ENCODE assay signal across 1 cellular context in the genomic region with DNA sequence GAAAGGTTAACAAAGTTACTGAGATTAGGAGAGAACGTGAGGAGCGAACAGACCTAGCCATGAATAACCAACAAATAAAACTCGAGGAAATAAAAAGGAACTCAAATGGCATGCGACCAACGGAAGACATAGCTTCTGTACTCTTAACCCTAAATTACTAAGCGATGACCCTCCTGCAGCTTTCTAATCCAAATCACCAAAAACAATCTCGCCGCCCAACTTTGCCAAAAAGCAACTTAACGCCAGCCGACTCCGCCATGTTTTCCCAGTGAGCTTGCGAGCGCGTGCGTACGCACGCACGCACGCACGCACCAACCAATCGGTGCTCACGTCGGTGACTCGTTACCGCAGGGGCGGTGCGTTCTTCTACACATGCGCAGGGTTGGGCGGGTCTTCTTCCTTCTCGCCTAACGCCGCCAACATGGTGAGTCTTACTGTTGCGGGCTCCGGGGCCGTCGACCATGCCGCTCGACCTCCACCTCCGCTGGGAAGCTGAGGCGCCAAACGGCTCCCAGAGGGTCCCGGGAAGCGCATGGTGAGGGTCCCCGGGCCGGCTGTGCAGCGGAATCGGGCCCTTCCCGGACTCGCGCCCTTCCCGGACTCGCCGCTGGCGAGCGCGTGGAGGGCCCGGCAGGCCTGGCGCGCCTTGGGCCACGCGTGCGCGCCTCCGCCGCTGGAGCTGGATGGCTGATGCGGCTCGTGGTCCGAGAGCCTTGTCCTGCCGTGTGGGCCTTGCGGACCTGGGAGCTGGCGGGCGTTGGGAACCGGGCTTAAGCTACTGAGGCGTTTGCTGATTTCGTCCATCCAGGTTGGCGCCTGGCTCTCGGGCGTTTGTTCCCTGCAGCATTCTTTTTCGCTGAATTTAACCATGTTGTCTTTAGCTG.
TF ChIP-seq lines count a peak whose summit lies in the region.

A gene (plus strand): TSS at position 400 of the 884 bp plus-strand sequence. CDS start 133 bp downstream, at position 533.

TF ChIP-seq in HepG2, 621 proteins besides CTCF, POLR2A, EP300 and RAD21 (continued from another document and continues in another):
- TF ChIP-seq, protein P1, sequence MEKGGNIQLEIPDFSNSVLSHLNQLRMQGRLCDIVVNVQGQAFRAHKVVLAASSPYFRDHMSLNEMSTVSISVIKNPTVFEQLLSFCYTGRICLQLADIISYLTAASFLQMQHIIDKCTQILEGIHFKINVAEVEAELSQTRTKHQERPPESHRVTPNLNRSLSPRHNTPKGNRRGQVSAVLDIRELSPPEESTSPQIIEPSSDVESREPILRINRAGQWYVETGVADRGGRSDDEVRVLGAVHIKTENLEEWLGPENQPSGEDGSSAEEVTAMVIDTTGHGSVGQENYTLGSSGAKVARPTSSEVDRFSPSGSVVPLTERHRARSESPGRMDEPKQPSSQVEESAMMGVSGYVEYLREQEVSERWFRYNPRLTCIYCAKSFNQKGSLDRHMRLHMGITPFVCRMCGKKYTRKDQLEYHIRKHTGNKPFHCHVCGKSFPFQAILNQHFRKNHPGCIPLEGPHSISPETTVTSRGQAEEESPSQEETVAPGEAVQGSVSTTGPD (CRISPR knock-in tag; IDR thresholded peaks at IDR 0.05): no peak
- TF ChIP-seq KAT8 (CRISPR knock-in tag; IDR thresholded peaks at IDR 0.05) (peak; percentile 96), ZNF431 (CRISPR knock-in tag; IDR thresholded peaks at IDR 0.05; ENCODE audit: borderline replicate concordance, low read depth) (peak; percentile 44; the same call in 1 of the 2 replicates), ZNF563 (CRISPR knock-in tag; IDR thresholded peaks at IDR 0.05) (peak; percentile 93), ZNF891 (CRISPR knock-in tag; IDR thresholded peaks at IDR 0.05) (peak; percentile 89), ARNTL (CRISPR knock-in tag; IDR thresholded peaks at IDR 0.05) (no peak; the same call in 1 of the 2 replicates), SCMH1 (CRISPR knock-in tag; IDR thresholded peaks at IDR 0.05; ENCODE audit: borderline replicate concordance) (no peak), ZNF550 (CRISPR knock-in tag; IDR thresholded peaks at IDR 0.05; ENCODE audit: borderline replicate concordance) (no peak), ZNF672 (CRISPR knock-in tag; IDR thresholded peaks at IDR 0.05) (0 out of 2 replicates have a peak, but pooled peaks have one; percentile 37), CHD4 (IDR thresholded peaks at IDR 0.05; ENCODE audit: borderline replicate concordance, low read length) (no peak), SP5 (CRISPR knock-in tag; IDR thresholded peaks at IDR 0.05; ENCODE audit: borderline replicate concordance, low read depth) (no peak), ZBTB20 (CRISPR knock-in tag; IDR thresholded peaks at IDR 0.05; ENCODE audit: borderline replicate concordance, low read depth) (0 out of 2 replicates have a peak, but pooled peaks have one; percentile 59)
- TF ChIP-seq, protein P2, sequence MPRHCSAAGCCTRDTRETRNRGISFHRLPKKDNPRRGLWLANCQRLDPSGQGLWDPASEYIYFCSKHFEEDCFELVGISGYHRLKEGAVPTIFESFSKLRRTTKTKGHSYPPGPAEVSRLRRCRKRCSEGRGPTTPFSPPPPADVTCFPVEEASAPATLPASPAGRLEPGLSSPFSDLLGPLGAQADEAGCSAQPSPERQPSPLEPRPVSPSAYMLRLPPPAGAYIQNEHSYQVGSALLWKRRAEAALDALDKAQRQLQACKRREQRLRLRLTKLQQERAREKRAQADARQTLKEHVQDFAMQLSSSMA (CRISPR knock-in tag; IDR thresholded peaks at IDR 0.05): no peak
- TF ChIP-seq, protein P3, sequence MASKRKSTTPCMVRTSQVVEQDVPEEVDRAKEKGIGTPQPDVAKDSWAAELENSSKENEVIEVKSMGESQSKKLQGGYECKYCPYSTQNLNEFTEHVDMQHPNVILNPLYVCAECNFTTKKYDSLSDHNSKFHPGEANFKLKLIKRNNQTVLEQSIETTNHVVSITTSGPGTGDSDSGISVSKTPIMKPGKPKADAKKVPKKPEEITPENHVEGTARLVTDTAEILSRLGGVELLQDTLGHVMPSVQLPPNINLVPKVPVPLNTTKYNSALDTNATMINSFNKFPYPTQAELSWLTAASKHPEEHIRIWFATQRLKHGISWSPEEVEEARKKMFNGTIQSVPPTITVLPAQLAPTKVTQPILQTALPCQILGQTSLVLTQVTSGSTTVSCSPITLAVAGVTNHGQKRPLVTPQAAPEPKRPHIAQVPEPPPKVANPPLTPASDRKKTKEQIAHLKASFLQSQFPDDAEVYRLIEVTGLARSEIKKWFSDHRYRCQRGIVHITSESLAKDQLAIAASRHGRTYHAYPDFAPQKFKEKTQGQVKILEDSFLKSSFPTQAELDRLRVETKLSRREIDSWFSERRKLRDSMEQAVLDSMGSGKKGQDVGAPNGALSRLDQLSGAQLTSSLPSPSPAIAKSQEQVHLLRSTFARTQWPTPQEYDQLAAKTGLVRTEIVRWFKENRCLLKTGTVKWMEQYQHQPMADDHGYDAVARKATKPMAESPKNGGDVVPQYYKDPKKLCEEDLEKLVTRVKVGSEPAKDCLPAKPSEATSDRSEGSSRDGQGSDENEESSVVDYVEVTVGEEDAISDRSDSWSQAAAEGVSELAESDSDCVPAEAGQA (IDR thresholded peaks at IDR 0.05; ENCODE audit: low read depth): peak; percentile 51; the same call in 1 of the 2 replicates
- TF ChIP-seq, protein P3 (CRISPR knock-in tag; IDR thresholded peaks at IDR 0.05; ENCODE audit: borderline replicate concordance): no peak
- TF ChIP-seq, protein P4, sequence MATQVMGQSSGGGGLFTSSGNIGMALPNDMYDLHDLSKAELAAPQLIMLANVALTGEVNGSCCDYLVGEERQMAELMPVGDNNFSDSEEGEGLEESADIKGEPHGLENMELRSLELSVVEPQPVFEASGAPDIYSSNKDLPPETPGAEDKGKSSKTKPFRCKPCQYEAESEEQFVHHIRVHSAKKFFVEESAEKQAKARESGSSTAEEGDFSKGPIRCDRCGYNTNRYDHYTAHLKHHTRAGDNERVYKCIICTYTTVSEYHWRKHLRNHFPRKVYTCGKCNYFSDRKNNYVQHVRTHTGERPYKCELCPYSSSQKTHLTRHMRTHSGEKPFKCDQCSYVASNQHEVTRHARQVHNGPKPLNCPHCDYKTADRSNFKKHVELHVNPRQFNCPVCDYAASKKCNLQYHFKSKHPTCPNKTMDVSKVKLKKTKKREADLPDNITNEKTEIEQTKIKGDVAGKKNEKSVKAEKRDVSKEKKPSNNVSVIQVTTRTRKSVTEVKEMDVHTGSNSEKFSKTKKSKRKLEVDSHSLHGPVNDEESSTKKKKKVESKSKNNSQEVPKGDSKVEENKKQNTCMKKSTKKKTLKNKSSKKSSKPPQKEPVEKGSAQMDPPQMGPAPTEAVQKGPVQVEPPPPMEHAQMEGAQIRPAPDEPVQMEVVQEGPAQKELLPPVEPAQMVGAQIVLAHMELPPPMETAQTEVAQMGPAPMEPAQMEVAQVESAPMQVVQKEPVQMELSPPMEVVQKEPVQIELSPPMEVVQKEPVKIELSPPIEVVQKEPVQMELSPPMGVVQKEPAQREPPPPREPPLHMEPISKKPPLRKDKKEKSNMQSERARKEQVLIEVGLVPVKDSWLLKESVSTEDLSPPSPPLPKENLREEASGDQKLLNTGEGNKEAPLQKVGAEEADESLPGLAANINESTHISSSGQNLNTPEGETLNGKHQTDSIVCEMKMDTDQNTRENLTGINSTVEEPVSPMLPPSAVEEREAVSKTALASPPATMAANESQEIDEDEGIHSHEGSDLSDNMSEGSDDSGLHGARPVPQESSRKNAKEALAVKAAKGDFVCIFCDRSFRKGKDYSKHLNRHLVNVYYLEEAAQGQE (IDR thresholded peaks at IDR 0.05; ENCODE audit: borderline replicate concordance in 1 of 2, low read depth in 1 of 2, low read length in 2 of 2): peak in 1 of 2 experiments; percentile 6; a peak in 1 of 4 replicates
- TF ChIP-seq, protein P5, sequence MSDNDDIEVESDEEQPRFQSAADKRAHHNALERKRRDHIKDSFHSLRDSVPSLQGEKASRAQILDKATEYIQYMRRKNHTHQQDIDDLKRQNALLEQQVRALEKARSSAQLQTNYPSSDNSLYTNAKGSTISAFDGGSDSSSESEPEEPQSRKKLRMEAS (IDR thresholded peaks at IDR 0.05): peak; percentile 95
- TF ChIP-seq, protein P6, sequence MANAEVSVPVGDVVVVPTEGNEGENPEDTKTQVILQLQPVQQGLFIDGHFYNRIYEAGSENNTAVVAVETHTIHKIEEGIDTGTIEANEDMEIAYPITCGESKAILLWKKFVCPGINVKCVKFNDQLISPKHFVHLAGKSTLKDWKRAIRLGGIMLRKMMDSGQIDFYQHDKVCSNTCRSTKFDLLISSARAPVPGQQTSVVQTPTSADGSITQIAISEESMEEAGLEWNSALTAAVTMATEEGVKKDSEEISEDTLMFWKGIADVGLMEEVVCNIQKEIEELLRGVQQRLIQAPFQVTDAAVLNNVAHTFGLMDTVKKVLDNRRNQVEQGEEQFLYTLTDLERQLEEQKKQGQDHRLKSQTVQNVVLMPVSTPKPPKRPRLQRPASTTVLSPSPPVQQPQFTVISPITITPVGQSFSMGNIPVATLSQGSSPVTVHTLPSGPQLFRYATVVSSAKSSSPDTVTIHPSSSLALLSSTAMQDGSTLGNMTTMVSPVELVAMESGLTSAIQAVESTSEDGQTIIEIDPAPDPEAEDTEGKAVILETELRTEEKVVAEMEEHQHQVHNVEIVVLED (CRISPR knock-in tag; IDR thresholded peaks at IDR 0.05; ENCODE audit: borderline replicate concordance): peak; percentile 100
- TF ChIP-seq, protein P7, sequence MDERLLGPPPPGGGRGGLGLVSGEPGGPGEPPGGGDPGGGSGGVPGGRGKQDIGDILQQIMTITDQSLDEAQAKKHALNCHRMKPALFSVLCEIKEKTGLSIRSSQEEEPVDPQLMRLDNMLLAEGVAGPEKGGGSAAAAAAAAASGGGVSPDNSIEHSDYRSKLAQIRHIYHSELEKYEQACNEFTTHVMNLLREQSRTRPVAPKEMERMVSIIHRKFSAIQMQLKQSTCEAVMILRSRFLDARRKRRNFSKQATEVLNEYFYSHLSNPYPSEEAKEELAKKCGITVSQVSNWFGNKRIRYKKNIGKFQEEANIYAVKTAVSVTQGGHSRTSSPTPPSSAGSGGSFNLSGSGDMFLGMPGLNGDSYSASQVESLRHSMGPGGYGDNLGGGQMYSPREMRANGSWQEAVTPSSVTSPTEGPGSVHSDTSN (CRISPR knock-in tag; IDR thresholded peaks at IDR 0.05): no peak
- TF ChIP-seq, protein P8, sequence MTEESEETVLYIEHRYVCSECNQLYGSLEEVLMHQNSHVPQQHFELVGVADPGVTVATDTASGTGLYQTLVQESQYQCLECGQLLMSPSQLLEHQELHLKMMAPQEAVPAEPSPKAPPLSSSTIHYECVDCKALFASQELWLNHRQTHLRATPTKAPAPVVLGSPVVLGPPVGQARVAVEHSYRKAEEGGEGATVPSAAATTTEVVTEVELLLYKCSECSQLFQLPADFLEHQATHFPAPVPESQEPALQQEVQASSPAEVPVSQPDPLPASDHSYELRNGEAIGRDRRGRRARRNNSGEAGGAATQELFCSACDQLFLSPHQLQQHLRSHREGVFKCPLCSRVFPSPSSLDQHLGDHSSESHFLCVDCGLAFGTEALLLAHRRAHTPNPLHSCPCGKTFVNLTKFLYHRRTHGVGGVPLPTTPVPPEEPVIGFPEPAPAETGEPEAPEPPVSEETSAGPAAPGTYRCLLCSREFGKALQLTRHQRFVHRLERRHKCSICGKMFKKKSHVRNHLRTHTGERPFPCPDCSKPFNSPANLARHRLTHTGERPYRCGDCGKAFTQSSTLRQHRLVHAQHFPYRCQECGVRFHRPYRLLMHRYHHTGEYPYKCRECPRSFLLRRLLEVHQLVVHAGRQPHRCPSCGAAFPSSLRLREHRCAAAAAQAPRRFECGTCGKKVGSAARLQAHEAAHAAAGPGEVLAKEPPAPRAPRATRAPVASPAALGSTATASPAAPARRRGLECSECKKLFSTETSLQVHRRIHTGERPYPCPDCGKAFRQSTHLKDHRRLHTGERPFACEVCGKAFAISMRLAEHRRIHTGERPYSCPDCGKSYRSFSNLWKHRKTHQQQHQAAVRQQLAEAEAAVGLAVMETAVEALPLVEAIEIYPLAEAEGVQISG (CRISPR knock-in tag; IDR thresholded peaks at IDR 0.05): peak; percentile 83
- TF ChIP-seq, protein P9, sequence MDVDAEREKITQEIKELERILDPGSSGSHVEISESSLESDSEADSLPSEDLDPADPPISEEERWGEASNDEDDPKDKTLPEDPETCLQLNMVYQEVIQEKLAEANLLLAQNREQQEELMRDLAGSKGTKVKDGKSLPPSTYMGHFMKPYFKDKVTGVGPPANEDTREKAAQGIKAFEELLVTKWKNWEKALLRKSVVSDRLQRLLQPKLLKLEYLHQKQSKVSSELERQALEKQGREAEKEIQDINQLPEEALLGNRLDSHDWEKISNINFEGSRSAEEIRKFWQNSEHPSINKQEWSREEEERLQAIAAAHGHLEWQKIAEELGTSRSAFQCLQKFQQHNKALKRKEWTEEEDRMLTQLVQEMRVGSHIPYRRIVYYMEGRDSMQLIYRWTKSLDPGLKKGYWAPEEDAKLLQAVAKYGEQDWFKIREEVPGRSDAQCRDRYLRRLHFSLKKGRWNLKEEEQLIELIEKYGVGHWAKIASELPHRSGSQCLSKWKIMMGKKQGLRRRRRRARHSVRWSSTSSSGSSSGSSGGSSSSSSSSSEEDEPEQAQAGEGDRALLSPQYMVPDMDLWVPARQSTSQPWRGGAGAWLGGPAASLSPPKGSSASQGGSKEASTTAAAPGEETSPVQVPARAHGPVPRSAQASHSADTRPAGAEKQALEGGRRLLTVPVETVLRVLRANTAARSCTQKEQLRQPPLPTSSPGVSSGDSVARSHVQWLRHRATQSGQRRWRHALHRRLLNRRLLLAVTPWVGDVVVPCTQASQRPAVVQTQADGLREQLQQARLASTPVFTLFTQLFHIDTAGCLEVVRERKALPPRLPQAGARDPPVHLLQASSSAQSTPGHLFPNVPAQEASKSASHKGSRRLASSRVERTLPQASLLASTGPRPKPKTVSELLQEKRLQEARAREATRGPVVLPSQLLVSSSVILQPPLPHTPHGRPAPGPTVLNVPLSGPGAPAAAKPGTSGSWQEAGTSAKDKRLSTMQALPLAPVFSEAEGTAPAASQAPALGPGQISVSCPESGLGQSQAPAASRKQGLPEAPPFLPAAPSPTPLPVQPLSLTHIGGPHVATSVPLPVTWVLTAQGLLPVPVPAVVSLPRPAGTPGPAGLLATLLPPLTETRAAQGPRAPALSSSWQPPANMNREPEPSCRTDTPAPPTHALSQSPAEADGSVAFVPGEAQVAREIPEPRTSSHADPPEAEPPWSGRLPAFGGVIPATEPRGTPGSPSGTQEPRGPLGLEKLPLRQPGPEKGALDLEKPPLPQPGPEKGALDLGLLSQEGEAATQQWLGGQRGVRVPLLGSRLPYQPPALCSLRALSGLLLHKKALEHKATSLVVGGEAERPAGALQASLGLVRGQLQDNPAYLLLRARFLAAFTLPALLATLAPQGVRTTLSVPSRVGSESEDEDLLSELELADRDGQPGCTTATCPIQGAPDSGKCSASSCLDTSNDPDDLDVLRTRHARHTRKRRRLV (CRISPR knock-in tag; IDR thresholded peaks at IDR 0.05): no peak
